Comparison of ENCODE assay signal across 8 cellular contexts in the genomic region with DNA sequence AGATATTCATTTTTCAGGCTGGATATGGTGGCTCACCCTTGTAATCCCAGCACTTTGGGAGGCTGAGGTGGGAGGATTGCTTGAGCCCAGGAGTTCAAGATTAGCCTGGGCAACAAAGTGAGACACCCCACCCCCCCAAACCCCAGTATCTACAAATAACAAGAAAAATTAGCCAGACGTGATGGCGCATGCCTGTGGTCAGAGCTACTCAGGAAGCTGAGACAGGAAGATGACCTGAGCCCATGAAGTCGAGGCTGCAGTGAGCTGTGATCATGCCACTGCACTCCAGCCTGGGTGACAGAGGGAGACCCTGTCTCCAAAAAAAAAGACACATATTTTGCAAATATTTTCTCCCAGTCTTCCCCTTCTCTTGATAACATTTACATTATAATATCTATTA. TPM values are rescaled to one million over a fixed set of nuclear protein-coding genes. Genes with fewer than 3 reads are reported as not detected.
A peak's percentile ranks its signal among the peaks of the same experiment; 100 is the strongest.
DNase-seq lines count a peak whose midpoint lies in the region; ATAC-seq and TF ChIP-seq lines count a peak whose summit lies in the region.
"Not testable (repeated sequence)": the region's sequence is repeated elsewhere in the genome, so short reads cannot be mapped to it uniquely, and the experiment has no call there.

No MANE protein-coding gene starts in this region.

- peaks cover 12 to 21% of the 10 kb centered on the region in 2 experiments for H3K79me1 ChIP-seq in IMR-90 (ENCODE audit: low read depth in 1 of 2, low read length in 2 of 2)

- not testable (repeated sequence) for H4K5ac ChIP-seq in IMR-90 (ENCODE audit: low read depth, low read length)

- TF ChIP-seq CTCF in DOHH2 (IDR thresholded peaks at IDR 0.05; ENCODE audit: low read depth, low read length, poor library complexity, severe bottlenecking); IMR-90 (conservative IDR thresholded peaks at IDR 0.05; ENCODE audit: low read depth, low read length); neutrophil (IDR thresholded peaks at IDR 0.05): not testable (repeated sequence)

- H3K9me2 ChIP-seq in DOHH2 (replicated peaks; ENCODE audit: control insufficient read depth, low read length): not testable (repeated sequence)

- H3K9me1 ChIP-seq in IMR-90 (ENCODE audit: insufficient read depth, low read length): peaks cover 10% of the 10 kb centered on the region

- H2BK120ac ChIP-seq in IMR-90 (ENCODE audit: low read depth, low read length): peak overlapping the region; percentile 89; the same call in 1 of the 2 replicates

- H3K27me3 Mint-ChIP-seq in T-helper 17 cell; effector memory CD8-positive, alpha-beta T cell: not testable (repeated sequence)

- not testable (repeated sequence) for H4K20me1 ChIP-seq in DOHH2 (ENCODE audit: control insufficient read depth, insufficient read depth, low read depth, low read length); IMR-90 (ENCODE audit: insufficient read depth, low read length)

- CTCF ChIA-PET in IMR-90 (lab: Yijun Ruan, JAX): not testable (repeated sequence)

- not testable (repeated sequence) for H3K36me3 Mint-ChIP-seq in T-helper 17 cell (ENCODE audit: low read depth)
- peaks cover 21% of the 10 kb centered on the region for H3K36me3 Mint-ChIP-seq in effector memory CD8-positive, alpha-beta T cell (ENCODE audit: insufficient read depth)

- not testable (repeated sequence) for H3K27ac ChIP-seq in DOHH2 (ENCODE audit: low read depth, low read length); IMR-90 (ENCODE audit: insufficient read depth, low read length)
- peak overlapping the region; percentile 71 for H3K27ac ChIP-seq in neutrophil

- not testable (repeated sequence) for TF ChIP-seq POLR2A in IMR-90 (IDR thresholded peaks at IDR 0.05; ENCODE audit: low read depth, low read length)

- POLR2A ChIA-PET in IMR-90 (lab: Charles Lee; ENCODE audit: unreplicated experiment): not testable (repeated sequence)

- peak overlapping the region; percentile 92; the same call in 1 of the 2 replicates for H3K18ac ChIP-seq in IMR-90 (ENCODE audit: low read depth, low read length)

- not testable (repeated sequence) for H2AK5ac ChIP-seq in IMR-90 (ENCODE audit: low read depth, low read length)

- in situ Hi-C loops in IMR-90 (cut with MboI; ENCODE audit: low sequenced_read_pairs): not testable (repeated sequence)

- H3K23ac ChIP-seq in IMR-90 (ENCODE audit: low read depth, low read length): not testable (repeated sequence)

- 0 out of 2 replicates have a peak overlapping the region, but pooled peaks have one; percentile 15 for H3K4me2 ChIP-seq in DOHH2 (ENCODE audit: low read length)
- H3K4me2 ChIP-seq in IMR-90 (ENCODE audit: low read depth, low read length): not testable (repeated sequence)

- H3K9me3 ChIP-seq in DOHH2 (ENCODE audit: control insufficient read depth, insufficient read depth, low read length); IMR-90 (ENCODE audit: control insufficient read depth, insufficient read depth, low read length); T-helper 17 cell (ENCODE audit: control insufficient read depth, low read length, poor library complexity, severe bottlenecking); neutrophil: not testable (repeated sequence)

- not testable (repeated sequence) for H3K4me3 Mint-ChIP-seq in T-helper 17 cell
- peak overlapping the region; percentile 17 to 40 for H3K4me3 Mint-ChIP-seq in effector memory CD8-positive, alpha-beta T cell

- H2BK20ac ChIP-seq in IMR-90 (ENCODE audit: low read depth, low read length): peak overlapping the region; percentile 93; the same call in 1 of the 2 replicates

- H3K9me3 Mint-ChIP-seq in effector memory CD8-positive, alpha-beta T cell: not testable (repeated sequence)

- not testable (repeated sequence) for H2AFZ ChIP-seq in IMR-90 (replicated peaks; ENCODE audit: low read length, poor library complexity)

- H3K4me1 ChIP-seq in DOHH2 (ENCODE audit: control insufficient read depth, low read length) (peaks cover 12% of the 10 kb centered on the region), neutrophil (ENCODE audit: control insufficient read depth in 1 of 2, insufficient read depth in 1 of 2, low read depth in 1 of 2, low read length in 1 of 2) (peaks cover 40 to 50% of the 10 kb centered on the region in 2 experiments)
- H3K4me1 ChIP-seq in IMR-90 (ENCODE audit: control insufficient read depth, insufficient read depth, low read length): not testable (repeated sequence)

- not testable (repeated sequence) for H2AK9ac ChIP-seq in IMR-90 (replicated peaks; ENCODE audit: low read depth, low read length, poor library complexity)

- not testable (repeated sequence) for H3F3A ChIP-seq in DOHH2 (ENCODE audit: control insufficient read depth, insufficient read depth)

- H4K8ac ChIP-seq in IMR-90 (ENCODE audit: low read depth in 2 of 2, low read length in 2 of 2): peak overlapping the region in 1 of 2 experiments; percentile 44; a peak in 1 of 4 replicates

- 0 out of 2 replicates have a peak overlapping the region, but pooled peaks have one; percentile 51 for H3K56ac ChIP-seq in IMR-90 (ENCODE audit: extremely low read depth, insufficient read depth, low read length)

- H3K4me1 Mint-ChIP-seq in T-helper 17 cell: not testable (repeated sequence)
- H3K4me1 Mint-ChIP-seq in effector memory CD8-positive, alpha-beta T cell (ENCODE audit: low read depth in 2 of 2): peaks cover 10 to 28% of the 10 kb centered on the region in 2 donors

- peak overlapping the region; percentile 96 for H2BK5ac ChIP-seq in IMR-90 (ENCODE audit: low read depth, low read length, poor library complexity, severe bottlenecking)

- H3K4me3 ChIP-seq in DOHH2 (ENCODE audit: low read length); IMR-90 (ENCODE audit: insufficient read depth, low read depth, low read length): not testable (repeated sequence)
- H3K4me3 ChIP-seq in neutrophil (ENCODE audit: low read depth in 1 of 2, low read length in 1 of 2): peak overlapping the region in 1 of 2 experiments; percentile 8

- H3K27me3 ChIP-seq in DOHH2 (ENCODE audit: control insufficient read depth, low read length); IMR-90 (ENCODE audit: control insufficient read depth, insufficient read depth, low read length); neutrophil: not testable (repeated sequence)

- H3K27ac Mint-ChIP-seq in T-helper 17 cell: peak overlapping the region; percentile 54
- not testable (repeated sequence) for H3K27ac Mint-ChIP-seq in effector memory CD8-positive, alpha-beta T cell

- H4K91ac ChIP-seq in IMR-90 (ENCODE audit: insufficient read depth, low read depth, low read length): peak overlapping the region; percentile 82; the same call in 1 of the 2 replicates

- H3K79me2 ChIP-seq in DOHH2 (ENCODE audit: control insufficient read depth, low read length): not testable (repeated sequence)

- not testable (repeated sequence) for H3K14ac ChIP-seq in IMR-90 (replicated peaks; ENCODE audit: low read depth, low read length)

- TF ChIP-seq RAD21 in IMR-90 (IDR thresholded peaks at IDR 0.05; ENCODE audit: low read length): not testable (repeated sequence)

- peak; percentile 78 for ATAC-seq in GM18909 (IDR thresholded peaks at IDR 0.05; ENCODE audit: poor library complexity, unreplicated experiment)
- peak; percentile 56 for ATAC-seq in GM21825 (IDR thresholded peaks at IDR 0.05; ENCODE audit: unreplicated experiment)
- peak; percentile 50 for ATAC-seq in HG03097 (IDR thresholded peaks at IDR 0.05; ENCODE audit: low FRiP score, unreplicated experiment)
- ATAC-seq in IMR-90 (ENCODE audit: low read depth); T-helper 17 cell: not testable (repeated sequence)
- ATAC-seq in effector memory CD8-positive, alpha-beta T cell (replicated peaks): peak; percentile 49

- no CpG with 5 or more reads among the region's 3 CpGs for WGBS in IMR-90 (ENCODE audit: extremely low coverage in 2 of 2, insufficient read length in 1 of 2), 2 experiments

- BruUV-seq in IMR-90 (replicated peaks; lab: Mats Ljungman, UMichigan): not testable (repeated sequence)

- H3K36me3 ChIP-seq in DOHH2 (ENCODE audit: control insufficient read depth, low read length); IMR-90 (ENCODE audit: control insufficient read depth, insufficient read depth, low read length); neutrophil: not testable (repeated sequence)

- dilution Hi-C loops in IMR-90 (cut with HindIII; ENCODE audit: low sequenced_read_pairs, unreplicated experiment): not testable (repeated sequence)

- H3K9ac ChIP-seq in IMR-90 (ENCODE audit: low read depth, low read length): not testable (repeated sequence)

- intact Hi-C loops in IMR-90 (cut with micrococcal nuclease): not testable (repeated sequence)

- peak; percentile 47 for DNase-seq in IMR-90
- DNase-seq in T-helper 17 cell; effector memory CD8-positive, alpha-beta T cell: not testable (repeated sequence)

- not testable (repeated sequence) for H3K4ac ChIP-seq in IMR-90 (ENCODE audit: low read depth, low read length)

- H2BK15ac ChIP-seq in IMR-90 (ENCODE audit: low read depth, low read length): peak overlapping the region; percentile 65; the same call in 2 of the 3 replicates

RNA-seq across cellular contexts. Expression of a gene that starts 51.3 kb away (rescaled TPM):
- total RNA-seq in IMR-90 (2012; rRNA removed): 3.8 and 8.1 TPM in 2 replicates
- 33.5 and 43.3 TPM in 2 replicates for polyA plus RNA-seq in IMR-90 (2012; rRNA removed)
- 3.7 and 12.0 TPM in 2 replicates for polyA plus RNA-seq in IMR-90 (2012; cell fraction: cytosol; rRNA removed)
- 4.7 and 12.8 TPM in 2 replicates for polyA plus RNA-seq in IMR-90 (2012; cell fraction: nucleus; rRNA removed; ENCODE audit: low replicate concordance)
- total RNA-seq in T-helper 17 cell: 1,000 to 10,000 TPM; 1,109 to 1,137 TPM

Comparison
In these comparisons a context has a peak if more than half of its experiments do, and no peak if none do; other contexts are left out.
1. RNA of a gene that starts 51.3 kb away (total RNA-seq): 1,109 to 1,137 TPM in T-helper 17 cell; 3.8 to 8.1 TPM in IMR-90; every median in the first group is over 100 times any median in the second.